In the genomic region with DNA sequence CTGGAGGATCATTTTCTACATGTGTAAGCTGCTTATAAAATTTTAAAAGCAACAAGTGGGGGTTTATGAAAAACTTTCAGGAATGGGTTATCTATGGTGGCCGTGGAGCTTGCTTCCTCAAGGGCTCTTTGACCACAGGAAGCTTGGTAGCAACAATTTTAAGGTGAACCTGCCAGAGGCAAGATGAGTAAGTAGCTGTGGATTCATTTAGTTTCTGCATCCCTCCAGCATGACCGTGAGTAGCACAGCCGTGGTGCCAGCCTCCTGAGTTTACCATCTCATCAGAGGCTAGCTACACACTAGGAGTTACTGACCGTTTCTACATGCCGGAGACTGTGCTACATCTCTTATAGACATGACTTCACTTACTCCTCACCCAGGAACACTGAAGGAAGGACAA, we compare ENCODE assay signal across 1 cellular context.
TF ChIP-seq lines count a peak whose summit lies in the region.

No MANE protein-coding gene starts in this region.

TF ChIP-seq in K562, 482 proteins besides CTCF, POLR2A, EP300 and RAD21:
- no peak for TF ChIP-seq TAF1 (IDR thresholded peaks at IDR 0.05; ENCODE audit: control insufficient read depth, extremely low read depth, insufficient read depth, low read length, severe bottlenecking)
- TF ChIP-seq, protein P1, sequence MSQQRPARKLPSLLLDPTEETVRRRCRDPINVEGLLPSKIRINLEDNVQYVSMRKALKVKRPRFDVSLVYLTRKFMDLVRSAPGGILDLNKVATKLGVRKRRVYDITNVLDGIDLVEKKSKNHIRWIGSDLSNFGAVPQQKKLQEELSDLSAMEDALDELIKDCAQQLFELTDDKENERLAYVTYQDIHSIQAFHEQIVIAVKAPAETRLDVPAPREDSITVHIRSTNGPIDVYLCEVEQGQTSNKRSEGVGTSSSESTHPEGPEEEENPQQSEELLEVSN (IDR thresholded peaks at IDR 0.05; ENCODE audit: borderline replicate concordance in 1 of 2, extremely low read depth in 1 of 2, insufficient read depth in 1 of 2, insufficient read length in 1 of 2, low read depth in 1 of 2, low read length in 1 of 2, poor library complexity in 1 of 2, severe bottlenecking in 1 of 2): no peak
- TF ChIP-seq PCBP2 (IDR thresholded peaks at IDR 0.05; ENCODE audit: low read depth, low read length, poor library complexity, severe bottlenecking): no peak
- no peak for TF ChIP-seq CREM (IDR thresholded peaks at IDR 0.05; ENCODE audit: low read depth)
- TF ChIP-seq ZNF79 (CRISPR knock-in tag; IDR thresholded peaks at IDR 0.05; ENCODE audit: low read depth): no peak
- no peak for TF ChIP-seq ATF1 (CRISPR knock-in tag; IDR thresholded peaks at IDR 0.05)
- TF ChIP-seq ATF1 (tag; IDR thresholded peaks at IDR 0.05): no peak
- no peak for TF ChIP-seq ZNF146 (CRISPR knock-in tag; IDR thresholded peaks at IDR 0.05; ENCODE audit: unreplicated experiment)
- no peak for TF ChIP-seq ZNF224 (CRISPR knock-in tag; IDR thresholded peaks at IDR 0.05)
- TF ChIP-seq ZNF12 (CRISPR knock-in tag; IDR thresholded peaks at IDR 0.05): no peak
